1 cellular context compared by ENCODE assay signal in genomic region chr22:36454916-36455570, GRCh38.
A peak's percentile ranks its signal among the peaks of the same experiment; 100 is the strongest.
TF ChIP-seq lines count a peak whose summit lies in the region.

No MANE protein-coding gene starts in this region.

TF ChIP-seq in K562, 482 proteins besides CTCF, POLR2A, EP300 and RAD21 (continued from another document and continues in another):
- TF ChIP-seq ZBTB49 (CRISPR knock-in tag; IDR thresholded peaks at IDR 0.05; ENCODE audit: borderline replicate concordance) (0 out of 2 replicates have a peak, but pooled peaks have one; percentile 59), ZNF76 (CRISPR knock-in tag; IDR thresholded peaks at IDR 0.05; ENCODE audit: borderline replicate concordance) (no peak), SMARCA5 (IDR thresholded peaks at IDR 0.05) (no peak), MTA3 (IDR thresholded peaks at IDR 0.05; ENCODE audit: borderline replicate concordance) (peak; percentile 91; the same call in 1 of the 2 replicates), TBL1XR1 (IDR thresholded peaks at IDR 0.05; ENCODE audit: low read length in 2 of 2) (no peak), SP1 (CRISPR knock-in tag; IDR thresholded peaks at IDR 0.05) (peak; percentile 90), MCM7 (IDR thresholded peaks at IDR 0.05) (no peak), VEZF1 (CRISPR knock-in tag; IDR thresholded peaks at IDR 0.05) (peak; percentile 88), MTA2 (IDR thresholded peaks at IDR 0.05; ENCODE audit: low read depth) (no peak), NELFE (IDR thresholded peaks at IDR 0.05; ENCODE audit: insufficient read depth, insufficient read length) (no peak), ZC3H11A (IDR thresholded peaks at IDR 0.05; ENCODE audit: low read depth, low read length) (no peak), RBM34 (IDR thresholded peaks at IDR 0.05; ENCODE audit: borderline replicate concordance, insufficient read depth, low read length) (0 out of 2 replicates have a peak, but pooled peaks have one; percentile 52), NR4A1 (CRISPR knock-in tag; IDR thresholded peaks at IDR 0.05) (no peak), NR4A1 (tag; IDR thresholded peaks at IDR 0.05) (no peak), CCNT2 (IDR thresholded peaks at IDR 0.05; ENCODE audit: borderline replicate concordance, extremely low read depth, insufficient read length, low read depth, low read length) (peak; percentile 89), BRF2 (IDR thresholded peaks at IDR 0.05; ENCODE audit: borderline replicate concordance, insufficient read depth, insufficient read length) (no peak), SRF (CRISPR knock-in tag; IDR thresholded peaks at IDR 0.05) (peak; percentile 99 to 100), ZNF444 (CRISPR knock-in tag; IDR thresholded peaks at IDR 0.05) (no peak), PKNOX1 (IDR thresholded peaks at IDR 0.05) (0 out of 2 replicates have a peak, but pooled peaks have one; percentile 19), ZBTB12 (CRISPR knock-in tag; IDR thresholded peaks at IDR 0.05) (peak; percentile 23; the same call in 1 of the 2 replicates), EP400 (IDR thresholded peaks at IDR 0.05) (peak; percentile 67), AFF4 (CRISPR knock-in tag; IDR thresholded peaks at IDR 0.05) (0 out of 2 replicates have a peak, but pooled peaks have one; percentile 73), TCF3 (CRISPR knock-in tag; IDR thresholded peaks at IDR 0.05) (peak; percentile 29; the same call in 1 of the 2 replicates), ZKSCAN8 (CRISPR knock-in tag; IDR thresholded peaks at IDR 0.05) (no peak), ZSCAN29 (IDR thresholded peaks at IDR 0.05) (no peak), SMAD2 (IDR thresholded peaks at IDR 0.05; ENCODE audit: low read depth, low read length) (no peak), SRSF1 (IDR thresholded peaks at IDR 0.05; ENCODE audit: low read depth, low read length) (no peak), ELK1 (CRISPR knock-in tag; IDR thresholded peaks at IDR 0.05) (0 out of 2 replicates have a peak, but pooled peaks have one; percentile 78), CXXC5 (CRISPR knock-in tag; IDR thresholded peaks at IDR 0.05) (peak; percentile 92), SFPQ (IDR thresholded peaks at IDR 0.05; ENCODE audit: low read depth, low read length) (no peak), ZNF224 (CRISPR knock-in tag; IDR thresholded peaks at IDR 0.05) (no peak), L3MBTL2 (IDR thresholded peaks at IDR 0.05) (peak; percentile 90), GABPA (tag; conservative IDR thresholded peaks at IDR 0.05; ENCODE audit: low read depth) (peak; percentile 49; the same call in 1 of the 2 replicates), C11orf30 (IDR thresholded peaks at IDR 0.05; ENCODE audit: low read depth) (peak; percentile 31; the same call in 1 of the 2 replicates), CAMTA2 (CRISPR knock-in tag; conservative IDR thresholded peaks at IDR 0.05) (no peak), ZNF639 (CRISPR knock-in tag; conservative IDR thresholded peaks at IDR 0.05 in 1 of 2, IDR thresholded peaks at IDR 0.05 in 1 of 2) (peak in 1 of 2 experiments; percentile 56; a peak in 2 of 4 replicates), NRF1 (conservative IDR thresholded peaks at IDR 0.05 in 1 of 2, IDR thresholded peaks at IDR 0.05 in 1 of 2) (peak; percentile 92 to 93), DACH1 (IDR thresholded peaks at IDR 0.05; ENCODE audit: partially characterized antibody) (peak; percentile 72), ILK (tag; IDR thresholded peaks at IDR 0.05; ENCODE audit: borderline replicate concordance, low read depth) (no peak), ELF1 (tag; IDR thresholded peaks at IDR 0.05) (peak; percentile 73), ARHGAP35 (IDR thresholded peaks at IDR 0.05; ENCODE audit: partially characterized antibody) (no peak), ZNF766 (CRISPR knock-in tag; conservative IDR thresholded peaks at IDR 0.05) (peak; percentile 45; the same call in 1 of the 2 replicates), PREB (CRISPR knock-in tag; IDR thresholded peaks at IDR 0.05) (no peak), FOXJ2 (tag; IDR thresholded peaks at IDR 0.05) (no peak), CBX5 (IDR thresholded peaks at IDR 0.05; ENCODE audit: borderline replicate concordance, low read depth) (no peak), ZNF740 (CRISPR knock-in tag; IDR thresholded peaks at IDR 0.05) (peak; percentile 46; the same call in 1 of the 2 replicates), ZNF740 (tag; IDR thresholded peaks at IDR 0.05) (no peak), MAZ (CRISPR knock-in tag; conservative IDR thresholded peaks at IDR 0.05 in 1 of 2, IDR thresholded peaks at IDR 0.05 in 1 of 2) (peak; percentile 85 to 92), HDAC1 (IDR thresholded peaks at IDR 0.05) (peak in 1 of 2 experiments; percentile 48; a peak in 1 of 4 replicates)
